ENCODE assay signal across 13 cellular contexts in the genomic region with DNA sequence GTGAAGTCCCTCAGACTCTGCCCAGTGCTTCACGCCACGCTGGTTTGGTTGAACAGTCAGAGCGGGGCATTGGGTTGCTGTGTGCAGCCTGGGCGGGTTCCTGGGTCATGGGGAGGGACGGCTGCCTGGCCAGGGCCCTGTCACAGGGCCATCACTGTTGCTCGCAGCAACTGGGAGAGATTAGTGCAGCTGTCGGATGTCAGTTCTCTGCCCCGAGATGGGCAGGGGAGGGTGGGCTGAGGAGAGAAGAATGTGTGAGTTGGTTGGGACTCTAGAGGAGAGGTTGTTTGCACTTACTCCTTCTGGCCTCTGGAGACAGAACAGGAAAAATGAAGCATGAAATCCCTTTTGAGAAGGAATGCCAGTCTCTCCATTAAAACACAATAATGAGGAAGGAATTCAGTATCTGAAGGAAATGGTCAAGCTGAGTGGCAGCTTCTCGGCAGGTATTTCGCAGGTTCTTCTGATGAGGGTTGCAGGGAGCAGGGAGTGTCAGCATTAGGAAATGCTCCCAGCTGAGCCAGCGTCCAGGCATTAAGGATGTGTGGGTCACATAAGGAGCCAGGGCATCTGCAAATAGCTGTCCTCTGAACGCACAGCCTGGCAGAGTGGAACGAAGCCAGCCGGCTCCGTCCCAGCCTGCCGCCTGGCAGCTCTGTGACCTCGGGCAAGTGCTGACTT.
A peak's percentile ranks its signal among the peaks of the same experiment; 100 is the strongest.
DNase-seq lines count a peak whose midpoint lies in the region; ATAC-seq and TF ChIP-seq lines count a peak whose summit lies in the region.
"Had no signal": no experiment of that assay in that cellular context is flagged by ENCODE, and none has a peak within 500 bp of the region (broad histone marks: within the 10 kb centered on the region; RNA-seq: fewer than 3 reads in every experiment).

No MANE protein-coding gene starts in this region.

- peaks cover 37% of the 10 kb centered on the region for H3K4me1 ChIP-seq in upper lobe of right lung

- H3K4me1 Mint-ChIP-seq in activated naive CD4-positive, alpha-beta T cell treated with anti-CD3 and anti-CD28 coated beads, Interleukin-2, amount 50 U/mL, for 24 hours: no peaks in the 10 kb centered on the region
- H3K4me1 Mint-ChIP-seq in mesothelial cell of epicardium: peaks cover 14% of the 10 kb centered on the region
- peaks cover 18% of the 10 kb centered on the region for H3K4me1 Mint-ChIP-seq in Calu3 (ENCODE audit: low read depth, unreplicated experiment)

- no peaks in the 10 kb centered on the region for H3K9me3 ChIP-seq in upper lobe of right lung

- peak overlapping the region; percentile 51 for H3K27ac ChIP-seq in upper lobe of right lung

- TF ChIP-seq CTCF in mesothelial cell of epicardium (IDR thresholded peaks at IDR 0.05; ENCODE audit: unreplicated experiment): no peak
- TF ChIP-seq CTCF in upper lobe of right lung (IDR thresholded peaks at IDR 0.05): peak; percentile 14
- no peak for TF ChIP-seq CTCF in Calu3 (IDR thresholded peaks at IDR 0.05; ENCODE audit: unreplicated experiment)

- no peaks in the 10 kb centered on the region for H3K9me3 Mint-ChIP-seq in activated naive CD4-positive, alpha-beta T cell treated with anti-CD3 and anti-CD28 coated beads, Interleukin-2, amount 50 U/mL, for 24 hours
- H3K9me3 Mint-ChIP-seq in mesothelial cell of epicardium: no peaks in the 10 kb centered on the region
- no peaks in the 10 kb centered on the region for H3K9me3 Mint-ChIP-seq in Calu3 (ENCODE audit: low read depth, unreplicated experiment)
- H3K9me3 Mint-ChIP-seq: brain had no signal

- intact Hi-C loops in Right ventricle myocardium superior (cut with DNase I): no loop called here
- intact Hi-C loops in upper lobe of right lung (cut with DNase I): no loop called here
- intact Hi-C loops in Calu3 (cut with micrococcal nuclease; ENCODE audit: unreplicated experiment): no loop called here

- DNase-seq in activated naive CD4-positive, alpha-beta T cell (lab: John Stamatoyannopoulos, UW): no peak
- DNase-seq in Right ventricle myocardium superior (no peak), mesothelial cell of epicardium (ENCODE audit: low spot score in 2 of 2, unreplicated experiment in 2 of 2) (no peak), upper lobe of right lung (no peak), Calu3 (no peak), SW 1271 (lab: John Stamatoyannopoulos, UW) (no peak)
- DNase-seq: 8988T; activated CD8-positive, alpha-beta memory T cell treated with anti-CD3 and anti-CD28 coated beads, Interleukin-2, amount 50 U/mL, for 4 hours; NCI-H1417 treated with DMSO at 0.1 percent for 48 hours; small intestine had no signal

- H3K36me3 Mint-ChIP-seq in activated naive CD4-positive, alpha-beta T cell treated with anti-CD3 and anti-CD28 coated beads, Interleukin-2, amount 50 U/mL, for 24 hours: peaks cover 13% of the 10 kb centered on the region
- H3K36me3 Mint-ChIP-seq in mesothelial cell of epicardium (peaks cover 18% of the 10 kb centered on the region), Calu3 (ENCODE audit: insufficient read depth, unreplicated experiment) (peaks cover 40% of the 10 kb centered on the region)

- H3K36me3 ChIP-seq in upper lobe of right lung: peaks cover 57% of the 10 kb centered on the region

- H3K27me3 Mint-ChIP-seq in activated naive CD4-positive, alpha-beta T cell treated with anti-CD3 and anti-CD28 coated beads, Interleukin-2, amount 50 U/mL, for 24 hours: no peaks in the 10 kb centered on the region
- no peaks in the 10 kb centered on the region for H3K27me3 Mint-ChIP-seq in mesothelial cell of epicardium (ENCODE audit: low read depth)
- H3K27me3 Mint-ChIP-seq in Calu3 (ENCODE audit: unreplicated experiment): no peaks in the 10 kb centered on the region

- no peak overlapping the region for H3K4me3 Mint-ChIP-seq in activated naive CD4-positive, alpha-beta T cell treated with anti-CD3 and anti-CD28 coated beads, Interleukin-2, amount 50 U/mL, for 24 hours
- H3K4me3 Mint-ChIP-seq in mesothelial cell of epicardium: no peak overlapping the region
- no peak overlapping the region for H3K4me3 Mint-ChIP-seq in Calu3 (ENCODE audit: low read depth, unreplicated experiment)

- H3K27me3 ChIP-seq in upper lobe of right lung: no peaks in the 10 kb centered on the region

- ATAC-seq in Right ventricle myocardium superior (ENCODE audit: poor library complexity) (peak; percentile 71), upper lobe of right lung (peak; percentile 67), GM19455 (IDR thresholded peaks at IDR 0.05; ENCODE audit: unreplicated experiment) (no peak)

- no peak overlapping the region for H3K4me3 ChIP-seq in upper lobe of right lung

- peak overlapping the region; percentile 35 for H3K27ac Mint-ChIP-seq in activated naive CD4-positive, alpha-beta T cell treated with anti-CD3 and anti-CD28 coated beads, Interleukin-2, amount 50 U/mL, for 24 hours
- H3K27ac Mint-ChIP-seq in mesothelial cell of epicardium (peak overlapping the region; percentile 59), Calu3 (ENCODE audit: unreplicated experiment) (no peak overlapping the region)

- no TSS peak for BruUV-seq in Calu3 (replicated peaks; lab: Mats Ljungman, UMichigan)

- CTCF ChIA-PET in Calu3 (lab: Charles Lee): no interaction called here
